Comparison of ENCODE assay signal across 7 cellular contexts in genomic region chr2:218284106-218284811, GRCh38. TPM values are rescaled to one million over a fixed set of nuclear protein-coding genes. Genes with fewer than 3 reads are reported as not detected.
DNase-seq lines count a peak whose midpoint lies in the region; ATAC-seq and TF ChIP-seq lines count a peak whose summit lies in the region.

No MANE protein-coding gene starts in this region.

- no peaks in the 10 kb centered on the region for H3K9me3 Mint-ChIP-seq in activated T-helper 2 cell treated with anti-CD3 and anti-CD28 coated beads, Interferon-gamma antibody, Interleukin-2, Interleukin-4, amounts not matched to agents 10 μg/mL and 5 μg/mL and 100 μg/mL, durations not matched to agents 14 hours and 24 hours and 36 hours

- peak; percentile 7 to 12 for ATAC-seq in left cardiac atrium

- H3K27ac Mint-ChIP-seq in activated T-helper 2 cell treated with anti-CD3 and anti-CD28 coated beads, Interferon-gamma antibody, Interleukin-2, Interleukin-4, amounts not matched to agents 10 μg/mL and 5 μg/mL and 100 μg/mL, durations not matched to agents 14 hours and 24 hours and 36 hours, result peak overlapping the region; percentile 98

- H3K4me3 Mint-ChIP-seq in activated T-helper 2 cell treated with anti-CD3 and anti-CD28 coated beads, Interferon-gamma antibody, Interleukin-2, Interleukin-4, amounts not matched to agents 10 μg/mL and 5 μg/mL and 100 μg/mL, durations not matched to agents 14 hours and 24 hours and 36 hours (ENCODE audit: low read depth), result peak overlapping the region; percentile 30

- intact Hi-C loops in activated T-helper 2 cell treated with anti-CD3 and anti-CD28 coated beads, Interferon-gamma antibody, Interleukin-2, Interleukin-4, amounts not matched to agents 10 μg/mL and 5 μg/mL and 100 μg/mL, durations not matched to agents 14 hours and 24 hours and 36 hours (cut with micrococcal nuclease), result loop anchor here (10.0 kb wide), 2 partner anchors 371 to 611 kb away; partner anchors contain the start of genes BCS1L and ZNF142
- intact Hi-C loops in left cardiac atrium (cut with DNase I), result no loop called here

- peaks cover 48% of the 10 kb centered on the region for H3K36me3 Mint-ChIP-seq in activated T-helper 2 cell treated with anti-CD3 and anti-CD28 coated beads, Interferon-gamma antibody, Interleukin-2, Interleukin-4, amounts not matched to agents 10 μg/mL and 5 μg/mL and 100 μg/mL, durations not matched to agents 14 hours and 24 hours and 36 hours (ENCODE audit: low read depth)

- no peak for TF ChIP-seq CTCF in GM20000 (IDR thresholded peaks at IDR 0.05; ENCODE audit: extremely low read depth, missing control alignments)

- DNase-seq in GM20000 (ENCODE audit: low spot score) (peak; percentile 64), M059J (ENCODE audit: low read depth) (peak; percentile 84), left cardiac atrium (peak; percentile 65), DMS79 treated with DMSO at 0.1 percent for 48 hours (lab: John Stamatoyannopoulos, UW) (no peak), NCI-H524 treated with DMSO at 0.1 percent for 48 hours (lab: John Stamatoyannopoulos, UW) (no peak)
- peak; percentile 54 for DNase-seq in activated T-helper 2 cell treated with anti-CD3 and anti-CD28 coated beads, Interferon-gamma antibody, Interleukin-2, Interleukin-4, amounts not matched to agents 10 μg/mL and 5 μg/mL and 100 μg/mL, durations not matched to agents 14 hours and 24 hours and 36 hours (ENCODE audit: low spot score)
- peak; percentile 48 to 52 for DNase-seq in stimulated activated CD4-positive, alpha-beta T cell treated with anti-CD3 and anti-CD28 coated beads, Interleukin-2, amount 100 ng/mL, for 48 hours

- peaks cover 48% of the 10 kb centered on the region for H3K4me1 Mint-ChIP-seq in activated T-helper 2 cell treated with anti-CD3 and anti-CD28 coated beads, Interferon-gamma antibody, Interleukin-2, Interleukin-4, amounts not matched to agents 10 μg/mL and 5 μg/mL and 100 μg/mL, durations not matched to agents 14 hours and 24 hours and 36 hours (ENCODE audit: low read depth)

- no peaks in the 10 kb centered on the region for H3K27me3 Mint-ChIP-seq in activated T-helper 2 cell treated with anti-CD3 and anti-CD28 coated beads, Interferon-gamma antibody, Interleukin-2, Interleukin-4, amounts not matched to agents 10 μg/mL and 5 μg/mL and 100 μg/mL, durations not matched to agents 14 hours and 24 hours and 36 hours (ENCODE audit: low read depth)

RNA-seq across cellular contexts. Expression of gene TMBIM1, which starts 8.0 kb away (rescaled TPM):
- 89.2 and 132 TPM in 2 replicates for total RNA-seq in M059J (2014; rRNA removed; shearing (Covaris generic))
- 69.6 and 73.7 TPM in 2 replicates for total RNA-seq in activated T-helper 2 cell treated with anti-CD3 and anti-CD28 coated beads, Interferon-gamma antibody, Interleukin-2, Interleukin-4, amounts not matched to agents 10 μg/mL and 5 μg/mL and 100 μg/mL, durations not matched to agents 14 hours and 24 hours and 36 hours
- total RNA-seq in left cardiac atrium, result 100 to 1,000 TPM; 156 to 166 TPM

RNA-seq across cellular contexts. Expression of gene PNKD, which starts 13.9 kb away (rescaled TPM):
- 55.2 and 59.2 TPM in 2 replicates for total RNA-seq in M059J (2014; rRNA removed; shearing (Covaris generic))
- total RNA-seq in activated T-helper 2 cell treated with anti-CD3 and anti-CD28 coated beads, Interferon-gamma antibody, Interleukin-2, Interleukin-4, amounts not matched to agents 10 μg/mL and 5 μg/mL and 100 μg/mL, durations not matched to agents 14 hours and 24 hours and 36 hours, result 19.9 and 20.8 TPM in 2 replicates
- 10 to 100 TPM; 62.4 to 68.5 TPM for total RNA-seq in left cardiac atrium

RNA-seq across cellular contexts. Expression of gene AAMP, which starts 14.3 kb away (rescaled TPM):
- 108 and 153 TPM in 2 replicates for total RNA-seq in M059J (2014; rRNA removed; shearing (Covaris generic))
- total RNA-seq in activated T-helper 2 cell treated with anti-CD3 and anti-CD28 coated beads, Interferon-gamma antibody, Interleukin-2, Interleukin-4, amounts not matched to agents 10 μg/mL and 5 μg/mL and 100 μg/mL, durations not matched to agents 14 hours and 24 hours and 36 hours, result 82.4 and 82.9 TPM in 2 replicates
- 10 to 100 TPM; 49.0 to 52.5 TPM for total RNA-seq in left cardiac atrium

RNA-seq across cellular contexts. Expression of gene GPBAR1, which starts 23.4 kb away (rescaled TPM):
- 0.37 TPM in 1 of 2 replicates, not detected in the other for total RNA-seq in M059J (2014; rRNA removed; shearing (Covaris generic))
- total RNA-seq in activated T-helper 2 cell treated with anti-CD3 and anti-CD28 coated beads, Interferon-gamma antibody, Interleukin-2, Interleukin-4, amounts not matched to agents 10 μg/mL and 5 μg/mL and 100 μg/mL, durations not matched to agents 14 hours and 24 hours and 36 hours, result 0.41 and 0.87 TPM in 2 replicates
- total RNA-seq in left cardiac atrium, result 1 to 10 TPM; 5.7 to 6.6 TPM

Comparison
In these comparisons a context has a peak if more than half of its experiments do, and no peak if none do; other contexts are left out.
1. DNase-seq: peak in GM20000 (single experiment), M059J (single experiment), activated T-helper 2 cell treated with anti-CD3 and anti-CD28 coated beads, Interferon-gamma antibody, Interleukin-2, Interleukin-4, amounts not matched to agents 10 μg/mL and 5 μg/mL and 100 μg/mL, durations not matched to agents 14 hours and 24 hours and 36 hours (single experiment), left cardiac atrium (single experiment) and stimulated activated CD4-positive, alpha-beta T cell treated with anti-CD3 and anti-CD28 coated beads, Interleukin-2, amount 100 ng/mL, for 48 hours (2 of 2); none in DMS79 treated with DMSO at 0.1 percent for 48 hours (single experiment) and NCI-H524 treated with DMSO at 0.1 percent for 48 hours (single experiment).